In the genomic region with DNA sequence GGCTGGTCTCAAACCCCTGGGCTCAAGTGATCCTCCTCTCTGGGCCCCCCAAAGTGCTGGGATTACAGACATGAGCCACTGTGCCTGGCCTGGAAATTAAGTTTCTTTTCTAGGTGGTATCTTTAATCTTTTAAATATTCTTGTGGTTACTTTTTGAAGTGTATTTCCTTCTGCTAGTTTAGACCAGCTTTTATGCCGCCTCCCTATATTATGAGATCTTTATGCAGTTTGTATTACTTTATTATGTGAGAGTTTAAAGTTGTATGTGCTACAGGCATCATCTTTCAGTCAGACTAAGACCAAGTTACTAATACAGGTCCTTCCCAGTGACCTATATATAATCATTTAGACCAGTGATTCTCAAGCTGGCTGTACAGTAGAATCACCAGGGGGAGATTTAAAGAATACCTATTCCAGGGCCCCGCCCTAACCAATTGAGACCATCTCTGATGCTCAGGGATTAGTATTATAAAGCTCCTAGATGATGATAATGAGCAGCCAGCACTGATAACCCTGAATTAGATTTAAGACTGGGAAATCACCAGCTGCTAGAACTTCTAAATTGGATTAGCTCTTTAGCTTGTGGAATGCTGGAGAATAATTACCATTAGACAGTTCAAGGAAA, we compare ENCODE assay signal across 2 cellular contexts.
TF ChIP-seq lines count a peak whose summit lies in the region.

No MANE protein-coding gene starts in this region.

TF ChIP-seq in IMR-90, 13 proteins besides CTCF, POLR2A, EP300 and RAD21:
- TF ChIP-seq MAZ (IDR thresholded peaks at IDR 0.05; ENCODE audit: borderline replicate concordance, low read depth, low read length): no peak
- no peak for TF ChIP-seq CHD1 (IDR thresholded peaks at IDR 0.05; ENCODE audit: low read depth, low read length)
- TF ChIP-seq BHLHE40 (IDR thresholded peaks at IDR 0.05; ENCODE audit: low read depth, low read length): no peak
- TF ChIP-seq, protein P1, sequence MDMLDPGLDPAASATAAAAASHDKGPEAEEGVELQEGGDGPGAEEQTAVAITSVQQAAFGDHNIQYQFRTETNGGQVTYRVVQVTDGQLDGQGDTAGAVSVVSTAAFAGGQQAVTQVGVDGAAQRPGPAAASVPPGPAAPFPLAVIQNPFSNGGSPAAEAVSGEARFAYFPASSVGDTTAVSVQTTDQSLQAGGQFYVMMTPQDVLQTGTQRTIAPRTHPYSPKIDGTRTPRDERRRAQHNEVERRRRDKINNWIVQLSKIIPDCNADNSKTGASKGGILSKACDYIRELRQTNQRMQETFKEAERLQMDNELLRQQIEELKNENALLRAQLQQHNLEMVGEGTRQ (IDR thresholded peaks at IDR 0.05; ENCODE audit: low read depth, low read length): no peak
- TF ChIP-seq NFE2L2 (IDR thresholded peaks at IDR 0.05; ENCODE audit: low read depth, low read length): no peak
- TF ChIP-seq, protein P2, sequence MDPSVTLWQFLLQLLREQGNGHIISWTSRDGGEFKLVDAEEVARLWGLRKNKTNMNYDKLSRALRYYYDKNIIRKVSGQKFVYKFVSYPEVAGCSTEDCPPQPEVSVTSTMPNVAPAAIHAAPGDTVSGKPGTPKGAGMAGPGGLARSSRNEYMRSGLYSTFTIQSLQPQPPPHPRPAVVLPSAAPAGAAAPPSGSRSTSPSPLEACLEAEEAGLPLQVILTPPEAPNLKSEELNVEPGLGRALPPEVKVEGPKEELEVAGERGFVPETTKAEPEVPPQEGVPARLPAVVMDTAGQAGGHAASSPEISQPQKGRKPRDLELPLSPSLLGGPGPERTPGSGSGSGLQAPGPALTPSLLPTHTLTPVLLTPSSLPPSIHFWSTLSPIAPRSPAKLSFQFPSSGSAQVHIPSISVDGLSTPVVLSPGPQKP (IDR thresholded peaks at IDR 0.05; ENCODE audit: borderline replicate concordance, low read depth, low read length): no peak
- TF ChIP-seq MAFK (IDR thresholded peaks at IDR 0.05; ENCODE audit: low read depth, low read length): no peak
- TF ChIP-seq SMC3 (IDR thresholded peaks at IDR 0.05; ENCODE audit: low read depth, low read length): no peak
- TF ChIP-seq RCOR1 (IDR thresholded peaks at IDR 0.05; ENCODE audit: insufficient replicate concordance, low read length): no peak
- no peak for TF ChIP-seq RFX5 (IDR thresholded peaks at IDR 0.05; ENCODE audit: low read depth, low read length)
- no peak for TF ChIP-seq CEBPB (IDR thresholded peaks at IDR 0.05; ENCODE audit: low read depth, low read length)
- no peak for TF ChIP-seq FOS (IDR thresholded peaks at IDR 0.05; ENCODE audit: low read depth, low read length)
- no peak for TF ChIP-seq MXI1 (IDR thresholded peaks at IDR 0.05; ENCODE audit: borderline replicate concordance, low read depth, low read length)

TF ChIP-seq in GM12878, 131 proteins besides CTCF, POLR2A, EP300 and RAD21:
- TF ChIP-seq HDGF (IDR thresholded peaks at IDR 0.05) (no peak), JUNB (IDR thresholded peaks at IDR 0.05) (0 out of 2 replicates have a peak, but pooled peaks have one; percentile 19)
